26 cellular contexts compared by ENCODE assay signal in genomic region chr7:158584392-158584791, GRCh38.
"Had no signal": no experiment of that assay in that cellular context is flagged by ENCODE, and none has a peak within 500 bp of the region (broad histone marks: within the 10 kb centered on the region; RNA-seq: fewer than 3 reads in every experiment).

No MANE protein-coding gene starts in this region.

- H3K36me3 ChIP-seq: colonic mucosa, gastrocnemius medialis, heart left ventricle, left lung, neutrophil, stomach, thyroid gland had no signal

- H3K36me3 Mint-ChIP-seq: mesothelial cell of epicardium had no signal

- H3K27ac Mint-ChIP-seq: dendritic cell treated with granulocyte-macrophage colony-stimulating factor and Interleukin-4, amounts not matched to agents 40 ng/mL and 50 ng/mL, for 4 days; endodermal cell; mesothelial cell of epicardium; naive B cell; nephron progenitor cell; progenitor cell of endocrine pancreas; stimulated activated effector memory CD8-positive, alpha-beta T cell treated with anti-CD3 and anti-CD28 coated beads, Interleukin-12 subunit alpha, Interleukin-12 subunit beta, amount 100 ng/mL, for 72 hours had no signal

- H2AFZ ChIP-seq: hepatocyte, parathyroid adenoma had no signal

- H3K79me2 ChIP-seq: hepatocyte, parathyroid adenoma had no signal

- H3K4me2 ChIP-seq: hepatocyte had no signal

- H3K9me3 ChIP-seq: colonic mucosa, gastrocnemius medialis, neutrophil, thyroid gland had no signal

- H3K4me1 ChIP-seq: parathyroid adenoma had no signal

- H3K27ac ChIP-seq: colonic mucosa, epithelial cell of prostate, gastrocnemius medialis, heart left ventricle, hepatocyte, left lung, neutrophil, parathyroid adenoma, thyroid gland had no signal

- H3K4me3 ChIP-seq: colonic mucosa, gastrocnemius medialis, heart left ventricle, hepatocyte, left lung, mucosa of descending colon, stomach, thyroid gland had no signal

- H3K4me1 Mint-ChIP-seq: endodermal cell, nephron progenitor cell had no signal

- H3K4me3 Mint-ChIP-seq: dendritic cell treated with granulocyte-macrophage colony-stimulating factor and Interleukin-4, amounts not matched to agents 40 ng/mL and 50 ng/mL, for 4 days; endodermal cell; mesothelial cell of epicardium; nephron progenitor cell; stimulated activated effector memory CD8-positive, alpha-beta T cell treated with anti-CD3 and anti-CD28 coated beads, Interleukin-12 subunit alpha, Interleukin-12 subunit beta, amount 100 ng/mL, for 72 hours had no signal

- DNase-seq: colonic mucosa; effector CD8-positive, alpha-beta T cell; endodermal cell; foreskin fibroblast; gastrocnemius medialis; heart left ventricle; left cardiac atrium; left lung; mesenchymal stem cell; mucosa of descending colon; naive B cell; nephron progenitor cell; stimulated activated CD4-positive, alpha-beta T cell treated with anti-CD3 and anti-CD28 coated beads, Interleukin-2, amount 100 ng/mL, for 24 hours; stimulated activated CD4-positive, alpha-beta T cell treated with anti-CD3 and anti-CD28 coated beads, Interleukin-4, amount 100 ng/mL, for 24 hours; stimulated activated naive CD4-positive, alpha-beta T cell treated with Interleukin-2 at 50 U/mL for 16 hours; stomach; thyroid gland; trophoblast cell had no signal
